In the genomic region with DNA sequence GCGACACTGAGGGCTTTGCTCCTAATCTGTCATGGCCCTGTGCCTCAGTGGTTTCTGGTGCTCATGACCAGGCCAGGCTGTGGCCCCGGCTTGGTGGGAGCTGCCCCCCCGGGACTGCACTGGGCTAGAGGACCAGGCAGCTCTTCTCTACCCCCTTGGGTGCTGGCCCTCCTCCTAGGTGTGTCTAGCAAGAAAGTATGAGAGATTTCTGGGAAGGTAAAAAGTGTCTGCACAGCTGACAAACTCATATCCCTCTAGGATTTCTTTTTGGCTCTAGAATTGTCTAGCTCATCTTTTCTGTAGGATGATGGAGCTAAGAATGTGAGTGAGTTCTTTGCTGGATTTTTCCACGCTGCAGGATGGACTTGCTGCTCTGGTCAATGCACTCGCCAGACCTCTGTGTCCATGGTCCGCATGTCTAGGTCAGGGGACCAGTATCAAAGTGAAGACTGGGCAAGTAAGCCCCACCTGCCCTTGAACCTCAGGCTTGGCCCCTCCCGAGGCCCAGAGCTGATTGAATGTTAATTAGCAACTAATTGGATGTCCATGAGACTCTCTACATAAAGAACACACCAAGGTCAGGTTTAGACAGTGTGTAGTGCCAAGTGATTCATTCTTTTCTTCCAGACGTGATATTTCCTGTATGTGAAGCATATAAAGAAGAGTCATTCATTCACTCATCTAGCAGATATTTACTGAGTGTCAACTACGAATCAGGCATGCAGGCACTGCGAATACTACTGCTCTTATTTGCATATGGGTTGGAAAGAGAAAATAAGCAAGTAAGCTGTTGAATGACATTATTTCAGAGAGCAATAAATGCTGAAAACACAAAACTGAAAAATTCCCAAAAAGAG, we compare ENCODE assay signal across 9 cellular contexts. TPM values are rescaled to one million over a fixed set of nuclear protein-coding genes. Genes with fewer than 3 reads are reported as not detected.
A peak's percentile ranks its signal among the peaks of the same experiment; 100 is the strongest.
DNase-seq lines count a peak whose midpoint lies in the region; ATAC-seq, FAIRE-seq and TF ChIP-seq lines count a peak whose summit lies in the region.
"Had no signal": no experiment of that assay in that cellular context is flagged by ENCODE, and none has a peak within 500 bp of the region (broad histone marks: within the 10 kb centered on the region; RNA-seq: fewer than 3 reads in every experiment).

No MANE protein-coding gene starts in this region.

- FAIRE-seq in urothelium cell line (lab: Jason Lieb, UNC): no peak

- intact Hi-C loops in sciatic nerve (cut with DNase I): no loop called here

- TF ChIP-seq CTCF in AG04450 (IDR thresholded peaks at IDR 0.05; ENCODE audit: low read depth, low read length) (no peak), HEK293 (tag by site-specific recombination; IDR thresholded peaks at IDR 0.05) (no peak), liver (IDR thresholded peaks at IDR 0.05; ENCODE audit: low read depth, low read length, missing input control) (no peak)

- H3K4me3 ChIP-seq in AG04450 (ENCODE audit: low read depth, low read length): 0 out of 2 replicates have a peak overlapping the region, but pooled peaks have one; percentile 35
- peak overlapping the region; percentile 20 for H3K4me3 ChIP-seq in HEK293 (ENCODE audit: low read depth, low read length)
- peak overlapping the region; percentile 81 for H3K4me3 ChIP-seq in adipocyte (ENCODE audit: low read length)
- peak overlapping the region; percentile 91 to 96 (median 95) for H3K4me3 ChIP-seq in liver (ENCODE audit: low read depth in 1 of 3, low read length in 3 of 3)

- no peak for DNase-seq in AG04450 (ENCODE audit: low read depth, low spot score)
- peak; percentile 58 for DNase-seq in adipocyte (ENCODE audit: low read depth)
- DNase-seq in urothelium cell line (ENCODE audit: low spot score): peak; percentile 44
- DNase-seq in sciatic nerve (ENCODE audit: low spot score): no peak

- no peak overlapping the region for H3K27ac ChIP-seq in AG04450 (ENCODE audit: low read depth, low read length)
- peak overlapping the region; percentile 69; the same call in 1 of the 2 replicates for H3K27ac ChIP-seq in HEK293 (ENCODE audit: extremely low read depth, low read depth, low read length)
- H3K27ac ChIP-seq in liver (ENCODE audit: low read depth in 1 of 2, low read length in 2 of 2): peak overlapping the region; percentile 95 to 96

- ATAC-seq in GM18907 (IDR thresholded peaks at IDR 0.05; ENCODE audit: unreplicated experiment) (no peak), sciatic nerve (no peak), SK-N-SH treated with all-trans-retinoic acid at 6 μM for 48 hours (no peak)

- CTCF ChIA-PET in AG04450 (lab: Charles Lee) (interaction anchor here (1.0 to 2.1 kb wide), 7 partner anchors 19 to 232 kb away, joined by 3 to 20 read pairs (median 10); no protein-coding TSS in a partner anchor), HEK293 (lab: Yijun Ruan, JAX) (interaction anchor here (0.5 to 2.8 kb wide), 9 partner anchors 9 to 355 kb away, joined by 3 to 21 read pairs (median 4); no protein-coding TSS in a partner anchor)

- 21% methylated on average over 10 of the region's 10 CpGs for WGBS in liver

- H3K4me1 ChIP-seq in HEK293 (ENCODE audit: control insufficient read depth, insufficient read depth, low read length) (no peaks in the 10 kb centered on the region; the same call in 1 of the 2 replicates), adipocyte (ENCODE audit: control insufficient read depth, insufficient read depth, low read length) (peaks cover 9% of the 10 kb centered on the region), liver (ENCODE audit: control insufficient read depth in 4 of 4, insufficient read depth in 4 of 4, low read length in 3 of 4) (peaks cover 2 to 42% (median 24%) of the 10 kb centered on the region in 4 donors)

- TF ChIP-seq RAD21 in liver (IDR thresholded peaks at IDR 0.05): no peak

- no peaks in the 10 kb centered on the region for H3K36me3 ChIP-seq in HEK293 (ENCODE audit: control insufficient read depth in 2 of 2, insufficient read depth in 1 of 2, low read length in 2 of 2)
- H3K36me3 ChIP-seq in adipocyte (ENCODE audit: control insufficient read depth, insufficient read depth, low read length, severe bottlenecking): no peaks in the 10 kb centered on the region
- H3K36me3 ChIP-seq in liver (ENCODE audit: control insufficient read depth in 4 of 4, insufficient read depth in 3 of 4, low read depth in 1 of 4, low read length in 3 of 4): no peaks in the 10 kb centered on the region

- H3K27me3 ChIP-seq in AG04450 (ENCODE audit: control insufficient read depth, insufficient read depth, low read length): peaks cover 30% of the 10 kb centered on the region
- H3K27me3 ChIP-seq in adipocyte (replicated peaks; ENCODE audit: control insufficient read depth, insufficient read depth, low read length): peaks cover 3% of the 10 kb centered on the region
- no peaks in the 10 kb centered on the region for H3K27me3 ChIP-seq in liver (ENCODE audit: control insufficient read depth in 4 of 4, insufficient read depth in 4 of 4, low read length in 3 of 4)

- H3K9ac ChIP-seq in adipocyte (ENCODE audit: low read length) (peak overlapping the region; percentile 54), liver (ENCODE audit: low read depth in 1 of 2, low read length in 2 of 2) (peak overlapping the region; percentile 91 to 95)

- no peaks in the 10 kb centered on the region; the same call in 1 of the 2 replicates for H3K9me3 ChIP-seq in AG04450 (ENCODE audit: control insufficient read depth, insufficient read depth, low read length)
- no peaks in the 10 kb centered on the region for H3K9me3 ChIP-seq in HEK293 (ENCODE audit: control insufficient read depth, insufficient read depth, low read depth, low read length)
- no peaks in the 10 kb centered on the region for H3K9me3 ChIP-seq in adipocyte (ENCODE audit: control insufficient read depth, low read length)
- H3K9me3 ChIP-seq in liver (ENCODE audit: control insufficient read depth in 4 of 4, low read length in 3 of 4): no peaks in the 10 kb centered on the region

- POLR2A ChIA-PET in AG04450 (lab: Yijun Ruan, JAX): interaction anchor here (0.6 to 0.9 kb wide), 2 partner anchors 10 to 82 kb away, joined by 3 read pairs; no protein-coding TSS in a partner anchor
- POLR2A ChIA-PET in HEK293 (lab: Yijun Ruan, JAX): interaction anchor here (1.4 kb wide), 1 partner anchor 40 kb away, joined by 3 read pairs; no protein-coding TSS in a partner anchor

TF ChIP-seq in HEK293, 187 proteins besides CTCF, POLR2A, EP300 and RAD21 (continues in another document):
- TF ChIP-seq ZNF335 (tag by site-specific recombination; conservative IDR thresholded peaks at IDR 0.05): peak; percentile 30
- TF ChIP-seq OVOL3 (tag by site-specific recombination; IDR thresholded peaks at IDR 0.05): no peak
- no peak for TF ChIP-seq ZBTB1 (tag by site-specific recombination; IDR thresholded peaks at IDR 0.05)
- TF ChIP-seq ZNF555 (tag by site-specific recombination; conservative IDR thresholded peaks at IDR 0.05): no peak
- TF ChIP-seq ZNF707 (tag by site-specific recombination; IDR thresholded peaks at IDR 0.05): no peak
- no peak for TF ChIP-seq ZNF677 (tag by site-specific recombination; IDR thresholded peaks at IDR 0.05)
- TF ChIP-seq GLIS1 (tag by site-specific recombination; IDR thresholded peaks at IDR 0.05): peak; percentile 61
- peak; percentile 2; the same call in 1 of the 2 replicates for TF ChIP-seq ZIC2 (tag by site-specific recombination; IDR thresholded peaks at IDR 0.05)
- no peak for TF ChIP-seq ZNF2 (tag by site-specific recombination; IDR thresholded peaks at IDR 0.05)
- TF ChIP-seq ZNF48 (tag by site-specific recombination; IDR thresholded peaks at IDR 0.05): no peak
- TF ChIP-seq GLIS2 (tag by site-specific recombination; IDR thresholded peaks at IDR 0.05): peak; percentile 16; the same call in 1 of the 2 replicates

TF ChIP-seq in liver, 16 proteins besides CTCF, POLR2A, EP300 and RAD21:
- peak; percentile 67 to 83 for TF ChIP-seq HNF4A (conservative IDR thresholded peaks at IDR 0.05)
- peak; percentile 58 to 62 for TF ChIP-seq RXRA (IDR thresholded peaks at IDR 0.05)
- no peak for TF ChIP-seq GABPA (IDR thresholded peaks at IDR 0.05 in 1 of 2, conservative IDR thresholded peaks at IDR 0.05 in 1 of 2)
- TF ChIP-seq HNF4G (IDR thresholded peaks at IDR 0.05): no peak
- no peak for TF ChIP-seq SP1 (IDR thresholded peaks at IDR 0.05)
- peak; percentile 24 for TF ChIP-seq TAF1 (conservative IDR thresholded peaks at IDR 0.05)

TF ChIP-seq in SK-N-SH treated with all-trans-retinoic acid at 6 μM for 48 hours, 23 proteins besides CTCF, POLR2A, EP300 and RAD21:
- TF ChIP-seq GLIS3 (CRISPR knock-in tag; IDR thresholded peaks at IDR 0.05) (no peak), ZFP3 (CRISPR knock-in tag; IDR thresholded peaks at IDR 0.05) (no peak), ESRRG (CRISPR knock-in tag; IDR thresholded peaks at IDR 0.05) (no peak), TOX (CRISPR knock-in tag; IDR thresholded peaks at IDR 0.05; ENCODE audit: borderline replicate concordance) (no peak)
- TF ChIP-seq, protein P1, sequence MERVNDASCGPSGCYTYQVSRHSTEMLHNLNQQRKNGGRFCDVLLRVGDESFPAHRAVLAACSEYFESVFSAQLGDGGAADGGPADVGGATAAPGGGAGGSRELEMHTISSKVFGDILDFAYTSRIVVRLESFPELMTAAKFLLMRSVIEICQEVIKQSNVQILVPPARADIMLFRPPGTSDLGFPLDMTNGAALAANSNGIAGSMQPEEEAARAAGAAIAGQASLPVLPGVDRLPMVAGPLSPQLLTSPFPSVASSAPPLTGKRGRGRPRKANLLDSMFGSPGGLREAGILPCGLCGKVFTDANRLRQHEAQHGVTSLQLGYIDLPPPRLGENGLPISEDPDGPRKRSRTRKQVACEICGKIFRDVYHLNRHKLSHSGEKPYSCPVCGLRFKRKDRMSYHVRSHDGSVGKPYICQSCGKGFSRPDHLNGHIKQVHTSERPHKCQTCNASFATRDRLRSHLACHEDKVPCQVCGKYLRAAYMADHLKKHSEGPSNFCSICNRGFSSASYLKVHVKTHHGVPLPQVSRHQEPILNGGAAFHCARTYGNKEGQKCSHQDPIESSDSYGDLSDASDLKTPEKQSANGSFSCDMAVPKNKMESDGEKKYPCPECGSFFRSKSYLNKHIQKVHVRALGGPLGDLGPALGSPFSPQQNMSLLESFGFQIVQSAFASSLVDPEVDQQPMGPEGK (CRISPR knock-in tag; IDR thresholded peaks at IDR 0.05; ENCODE audit: borderline replicate concordance): no peak

RNA-seq across cellular contexts. Expression of a gene that starts 15.6 kb away (rescaled TPM):
- 0.32 and 0.37 TPM in 2 replicates for polyA plus RNA-seq in AG04450 (2011; rRNA removed)
- polyA minus RNA-seq in AG04450 (2011; rRNA and poly(A)+ RNA removed): 0.17 and 0.32 TPM in 2 replicates
- total RNA-seq in liver: 10 to 100 TPM; 38.1 to 83.2 TPM
- polyA plus RNA-seq in liver: 10 to 100 TPM; 16.4 to 30.8 TPM
- total RNA-seq in sciatic nerve: 20.3 TPM

RNA-seq across cellular contexts. Expression of a gene that starts 30.7 kb away (rescaled TPM):
- polyA plus RNA-seq in AG04450 (2011; rRNA removed) (not detected in 2 replicates), liver (100 to 1,000 TPM in 1 of 2 donors, 10 to 100 TPM in 1; 28.5 to 121 TPM)
- not detected in 2 replicates for polyA minus RNA-seq in AG04450 (2011; rRNA and poly(A)+ RNA removed)
- total RNA-seq in liver (10 to 100 TPM in 1 of 2 donors, 1 to 10 TPM in 1; 3.9 to 23.1 TPM), sciatic nerve (15.0 TPM)
- total RNA-seq: myocyte had no signal

Comparison
In these comparisons a context has a peak if more than half of its experiments do, and no peak if none do; other contexts are left out.
1. DNase-seq: peak in adipocyte (single experiment) and urothelium cell line (single experiment); none in AG04450 (single experiment) and sciatic nerve (single experiment).
2. H3K4me3 ChIP-seq: peak in every context shown above with its lines; median percentile 95 in liver; 81 in adipocyte; 35 in AG04450; 20 in HEK293.